In the genomic region with DNA sequence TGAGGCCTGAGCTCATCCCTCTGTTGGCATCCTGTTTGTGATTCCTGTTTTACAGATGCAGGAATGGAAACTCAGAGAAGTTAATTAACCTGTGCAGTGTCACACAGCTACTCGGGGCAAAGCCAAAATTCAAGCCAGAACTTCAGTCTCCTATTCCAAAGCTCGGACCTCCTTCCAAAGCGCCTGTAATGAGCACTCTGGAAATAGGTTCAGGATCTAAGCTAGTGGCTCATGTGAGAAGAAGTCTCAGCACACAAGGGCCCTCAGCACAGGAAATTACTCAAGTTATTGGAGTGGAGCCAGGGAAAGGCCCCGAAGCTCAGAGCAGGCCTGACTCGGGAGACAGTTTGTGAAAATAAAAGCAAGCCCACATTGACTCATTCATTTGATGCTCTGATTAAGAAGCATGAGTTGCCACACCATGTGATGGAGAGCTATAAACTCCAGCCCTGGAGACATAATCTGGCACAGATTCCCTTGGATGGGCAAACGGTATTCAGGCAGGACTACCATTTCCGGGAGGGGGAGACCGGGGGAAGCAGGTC, we compare ENCODE assay signal across 9 cellular contexts. TPM values are rescaled to one million over a fixed set of nuclear protein-coding genes. Genes with fewer than 3 reads are reported as not detected.
DNase-seq lines count a peak whose midpoint lies in the region; ATAC-seq lines count a peak whose summit lies in the region.
"Had no signal": no experiment of that assay in that cellular context is flagged by ENCODE, and none has a peak within 500 bp of the region (broad histone marks: within the 10 kb centered on the region; RNA-seq: fewer than 3 reads in every experiment).

No MANE protein-coding gene starts in this region.

- H3K4me2 ChIP-seq in skeletal muscle satellite cell (ENCODE audit: low read length) = peak overlapping the region; percentile 59

- ATAC-seq in GM18867 (IDR thresholded peaks at IDR 0.05; ENCODE audit: unreplicated experiment) = peak; percentile 70
- ATAC-seq in HG03439 (IDR thresholded peaks at IDR 0.05; ENCODE audit: unreplicated experiment) = peak; percentile 73
- peak; percentile 96 for ATAC-seq in Right ventricle myocardium superior (ENCODE audit: poor library complexity)

- H3K36me3 ChIP-seq in skeletal muscle satellite cell (ENCODE audit: insufficient read depth, low read length) = no peaks in the 10 kb centered on the region

- H3K4me3 ChIP-seq in skeletal muscle satellite cell (ENCODE audit: low read length) = peak overlapping the region; percentile 31

- no peaks in the 10 kb centered on the region for H3K27me3 ChIP-seq in skeletal muscle satellite cell (ENCODE audit: control insufficient read depth, insufficient read depth, low read length)

- H3K9me3 ChIP-seq in skeletal muscle satellite cell (replicated peaks; ENCODE audit: low read length) = no peaks in the 10 kb centered on the region

- H3K9ac ChIP-seq in skeletal muscle satellite cell (ENCODE audit: low read depth, low read length) = peak overlapping the region; percentile 77
- H3K9ac ChIP-seq: parathyroid adenoma had no signal

- peaks cover 64% of the 10 kb centered on the region for H3K4me1 ChIP-seq in skeletal muscle satellite cell (ENCODE audit: control insufficient read depth, insufficient read depth, low read length)
- H3K4me1 ChIP-seq: parathyroid adenoma had no signal

- DNase-seq in A172 (ENCODE audit: low spot score) (peak; percentile 100), SIG-M5 (lab: John Stamatoyannopoulos, UW) (peak; percentile 88), Right ventricle myocardium superior (peak; percentile 63), HuH-7 (ENCODE audit: low spot score) (no peak)
- DNase-seq in activated naive CD4-positive, alpha-beta T cell treated with Interleukin-2 at 50 U/mL for 16 hours = peak; percentile 72

- intact Hi-C loops in Right ventricle myocardium superior (cut with DNase I) = no loop called here

RNA-seq across cellular contexts. Expression of a gene that starts 50.6 kb away (rescaled TPM):
- 17.6 and 32.8 TPM in 2 replicates for total RNA-seq in A172 (2014; rRNA removed; shearing (Covaris generic))
- total RNA-seq in Right ventricle myocardium superior = 9.7 TPM
- total RNA-seq in skeletal muscle satellite cell (2012; rRNA removed) = 25.3 and 26.4 TPM in 2 replicates
